In the genomic region with DNA sequence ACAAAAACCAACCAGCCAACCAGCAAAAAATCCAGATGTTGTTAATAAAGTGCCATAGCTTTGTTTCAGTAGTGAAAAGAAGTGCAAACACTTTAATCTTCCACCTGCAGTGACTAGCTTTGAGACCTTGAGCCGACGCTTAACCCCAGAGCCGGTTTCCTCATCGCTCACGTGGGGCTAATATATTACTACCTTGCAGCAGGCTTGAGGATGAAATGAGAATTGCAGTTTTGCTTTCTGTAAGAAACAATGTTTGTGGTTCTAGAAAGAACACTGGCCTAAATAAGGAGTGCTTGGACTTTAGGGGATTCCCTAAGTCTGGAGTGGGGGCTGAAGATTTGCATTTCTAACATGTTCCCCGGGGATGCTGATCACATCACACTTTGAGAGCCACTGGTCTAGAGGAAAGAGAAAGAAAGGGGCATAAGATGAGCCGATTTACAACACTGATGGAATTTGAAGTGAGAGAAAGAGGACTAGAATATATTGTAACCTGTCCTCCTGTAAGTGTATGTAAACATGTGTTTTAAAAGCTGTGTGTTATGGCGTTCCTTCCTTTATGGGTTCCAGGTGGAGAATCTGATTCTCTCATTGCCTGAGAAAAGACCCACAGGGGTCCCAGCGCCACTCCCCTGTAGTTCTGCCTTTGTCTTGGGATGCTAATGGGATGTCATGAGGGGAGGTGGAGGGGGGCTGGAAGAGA, we compare ENCODE assay signal across 8 cellular contexts. TPM values are rescaled to one million over a fixed set of nuclear protein-coding genes. Genes with fewer than 3 reads are reported as not detected.
A peak's percentile ranks its signal among the peaks of the same experiment; 100 is the strongest.
DNase-seq lines count a peak whose midpoint lies in the region; ATAC-seq and TF ChIP-seq lines count a peak whose summit lies in the region.

No MANE protein-coding gene starts in this region.

- H3K27me3 ChIP-seq in Panc1 (ENCODE audit: control insufficient read depth, insufficient read depth, low read length): no peaks in the 10 kb centered on the region

- intact Hi-C loops in Panc1 (cut with micrococcal nuclease; ENCODE audit: unreplicated experiment): loop anchor here (5.0 kb wide), 2 partner anchors 46 to 71 kb away; no protein-coding TSS in a partner anchor

- DNase-seq in CD1c-positive myeloid dendritic cell (ENCODE audit: extremely low spot score) (peak; percentile 32), Panc1 (ENCODE audit: low read depth, low spot score) (no peak), astrocyte of the cerebellum (ENCODE audit: low read depth) (peak; percentile 33), iPS-NIHi11 (ENCODE audit: low spot score) (peak; percentile 78), smooth muscle cell of the brain vasculature (ENCODE audit: low read depth, low spot score) (peak; percentile 28), occipital lobe (lab: John Stamatoyannopoulos, UW) (no peak)

- no peak for TF ChIP-seq CTCF in Panc1 (IDR thresholded peaks at IDR 0.05)
- TF ChIP-seq CTCF in astrocyte of the cerebellum (IDR thresholded peaks at IDR 0.05; ENCODE audit: low read depth, low read length, missing control alignments): peak; percentile 41

- TSS peak; percentile 81 for BruUV-seq in Panc1 (replicated peaks; lab: Mats Ljungman, UMichigan)

- H3K27ac ChIP-seq in Panc1 (ENCODE audit: low read length): peak overlapping the region; percentile 89

- CTCF ChIA-PET in Panc1 (lab: Charles Lee): interaction anchor here (0.6 kb wide), 1 partner anchor 49 kb away, joined by 3 read pairs; no protein-coding TSS in a partner anchor

- H3K4me3 ChIP-seq in Panc1 (ENCODE audit: low read depth in 2 of 2, low read length in 2 of 2) (peak overlapping the region; percentile 73 to 77), astrocyte of the cerebellum (ENCODE audit: low read depth, low read length) (peak overlapping the region; percentile 78)

- peaks cover 23% of the 10 kb centered on the region for H3K4me1 ChIP-seq in Panc1 (ENCODE audit: control insufficient read depth, insufficient read depth, low read length)

- no peaks in the 10 kb centered on the region for H3K36me3 ChIP-seq in Panc1 (ENCODE audit: control insufficient read depth, insufficient read depth, low read length)

- in situ Hi-C loops in Panc1 (cut with HindIII; ENCODE audit: low pct_unique_long_range_greater_than_20kb, low sequenced_read_pairs) (no loop called here), astrocyte of the cerebellum (cut with HindIII; ENCODE audit: low sequenced_read_pairs) (no loop called here)

- POLR2A ChIA-PET in Panc1 (lab: Charles Lee): no interaction called here

- ATAC-seq in GM19023 (IDR thresholded peaks at IDR 0.05; ENCODE audit: unreplicated experiment): peak; percentile 88
- ATAC-seq in HG03103 (IDR thresholded peaks at IDR 0.05; ENCODE audit: low read depth, unreplicated experiment): peak; percentile 82
- ATAC-seq in Panc1: peak; percentile 73

- no peaks in the 10 kb centered on the region for H3K9me3 ChIP-seq in Panc1 (ENCODE audit: control insufficient read depth, insufficient read depth, low read depth, low read length)

RNA-seq across cellular contexts. Expression of a gene that starts 1.4 kb away (rescaled TPM):
- total RNA-seq in Panc1 (2021; ENCODE audit: unreplicated experiment) (21.7 TPM), occipital lobe (9.8 TPM)
- polyA plus RNA-seq in Panc1 (2012; ENCODE audit: insufficient read length): 7.8 TPM

Comparison
In these comparisons a context has a peak if more than half of its experiments do, and no peak if none do; other contexts are left out.
1. DNase-seq: peak in CD1c-positive myeloid dendritic cell (single experiment), astrocyte of the cerebellum (single experiment), iPS-NIHi11 (single experiment) and smooth muscle cell of the brain vasculature (single experiment); none in Panc1 (single experiment) and occipital lobe (single experiment).
2. Peak in every context shown above with its lines, with median percentiles within 50 percentile points of each other: ATAC-seq.